In genomic region chr6:75416443-75416842, GRCh38 we compare ENCODE assay signal across 23 cellular contexts.
"Had no signal": no experiment of that assay in that cellular context is flagged by ENCODE, and none has a peak within 500 bp of the region (broad histone marks: within the 10 kb centered on the region; RNA-seq: fewer than 3 reads in every experiment).

No MANE protein-coding gene starts in this region.

- H3K36me3 ChIP-seq: SJCRH30 had no signal

- H3K9me3 ChIP-seq: SJCRH30 had no signal

- H3K9me3 Mint-ChIP-seq: activated CD4-positive, alpha-beta T cell treated with anti-CD3 and anti-CD28 coated beads, Interleukin-2, amount 10 ng/mL, durations not matched to agents 24 days and 14 days; activated naive CD4-positive, alpha-beta T cell treated with anti-CD3 and anti-CD28 coated beads for 36 hours; activated T-helper 17 cell treated with anti-CD3 and anti-CD28 coated beads, Interleukin-2, amount 50 U/mL, for 72 hours; WTC11 had no signal

- H3K4me3 Mint-ChIP-seq: activated CD4-positive, alpha-beta T cell treated with anti-CD3 and anti-CD28 coated beads, Interleukin-2, amount 10 ng/mL, durations not matched to agents 24 days and 14 days; activated naive CD4-positive, alpha-beta T cell treated with anti-CD3 and anti-CD28 coated beads for 36 hours; activated naive CD8-positive, alpha-beta T cell; activated T-helper 17 cell treated with anti-CD3 and anti-CD28 coated beads, Interleukin-2, amount 50 U/mL, for 72 hours; IgD-negative memory B cell; T-helper 17 cell; WTC11 had no signal

- H3K27ac Mint-ChIP-seq: activated CD4-positive, alpha-beta T cell treated with anti-CD3 and anti-CD28 coated beads, Interleukin-2, amount 10 ng/mL, durations not matched to agents 24 days and 14 days; activated naive CD4-positive, alpha-beta T cell treated with anti-CD3 and anti-CD28 coated beads for 36 hours; activated naive CD8-positive, alpha-beta T cell; activated T-helper 17 cell treated with anti-CD3 and anti-CD28 coated beads, Interleukin-2, amount 50 U/mL, for 72 hours; IgD-negative memory B cell; T-helper 17 cell; WTC11 had no signal

- H3K4me1 Mint-ChIP-seq: activated T-helper 17 cell treated with anti-CD3 and anti-CD28 coated beads, Interleukin-2, amount 50 U/mL, for 72 hours; IgD-negative memory B cell; T-helper 17 cell had no signal

- ATAC-seq: activated T-helper 17 cell treated with anti-CD3 and anti-CD28 coated beads, Interleukin-2, amount 50 U/mL, for 72 hours; PC-3; T-helper 17 cell; WTC11 had no signal

- DNase-seq: activated CD4-positive, alpha-beta T cell treated with anti-CD3 and anti-CD28 coated beads for 1 hour; activated CD4-positive, alpha-beta T cell treated with anti-CD3 and anti-CD28 coated beads, Interleukin-2, amount 10 ng/mL, durations not matched to agents 24 days and 14 days; activated CD4-positive, alpha-beta T cell treated with anti-CD3 and anti-CD28 coated beads, Interleukin-2, amount 50 U/mL, for 48 hours; activated gamma-delta T cell; activated naive CD4-positive, alpha-beta T cell treated with anti-CD3 and anti-CD28 coated beads for 36 hours; activated T-cell treated with anti-CD3 and anti-CD28 coated beads, Interleukin-2, amount 50 U/mL, for 48 hours; amygdala; caudate nucleus; KG1; NCI-H1048; NCI-H146; NCI-H187 treated with DMSO at 0.1 percent for 48 hours; NCI-H2081 treated with DMSO at 0.1 percent for 48 hours; NCI-H446; NCI-H524; PC-3; SJCRH30; T-helper 17 cell; T-helper 9 cell had no signal

- H3K4me3 ChIP-seq: SJCRH30 had no signal

- H3K27ac ChIP-seq: SJCRH30 had no signal

- H3K36me3 Mint-ChIP-seq: activated naive CD8-positive, alpha-beta T cell; IgD-negative memory B cell; WTC11 had no signal
